1 cellular context compared by ENCODE assay signal in genomic region chr14:101226603-101227425, GRCh38.
TF ChIP-seq lines count a peak whose summit lies in the region.

No MANE protein-coding gene starts in this region.

TF ChIP-seq in HepG2, 621 proteins besides CTCF, POLR2A, EP300 and RAD21 (continued from another document):
- TF ChIP-seq MTERF4 (CRISPR knock-in tag; IDR thresholded peaks at IDR 0.05), result no peak
- TF ChIP-seq ZBTB7B (CRISPR knock-in tag; IDR thresholded peaks at IDR 0.05), result peak; percentile 98
- no peak for TF ChIP-seq ZKSCAN5 (CRISPR knock-in tag; IDR thresholded peaks at IDR 0.05)
- TF ChIP-seq ZNF292 (CRISPR knock-in tag; IDR thresholded peaks at IDR 0.05; ENCODE audit: borderline replicate concordance, low read depth), result peak; percentile 81
- TF ChIP-seq ZNF460 (CRISPR knock-in tag; IDR thresholded peaks at IDR 0.05; ENCODE audit: borderline replicate concordance), result peak; percentile 12; the same call in 1 of the 2 replicates
- TF ChIP-seq, protein P1, sequence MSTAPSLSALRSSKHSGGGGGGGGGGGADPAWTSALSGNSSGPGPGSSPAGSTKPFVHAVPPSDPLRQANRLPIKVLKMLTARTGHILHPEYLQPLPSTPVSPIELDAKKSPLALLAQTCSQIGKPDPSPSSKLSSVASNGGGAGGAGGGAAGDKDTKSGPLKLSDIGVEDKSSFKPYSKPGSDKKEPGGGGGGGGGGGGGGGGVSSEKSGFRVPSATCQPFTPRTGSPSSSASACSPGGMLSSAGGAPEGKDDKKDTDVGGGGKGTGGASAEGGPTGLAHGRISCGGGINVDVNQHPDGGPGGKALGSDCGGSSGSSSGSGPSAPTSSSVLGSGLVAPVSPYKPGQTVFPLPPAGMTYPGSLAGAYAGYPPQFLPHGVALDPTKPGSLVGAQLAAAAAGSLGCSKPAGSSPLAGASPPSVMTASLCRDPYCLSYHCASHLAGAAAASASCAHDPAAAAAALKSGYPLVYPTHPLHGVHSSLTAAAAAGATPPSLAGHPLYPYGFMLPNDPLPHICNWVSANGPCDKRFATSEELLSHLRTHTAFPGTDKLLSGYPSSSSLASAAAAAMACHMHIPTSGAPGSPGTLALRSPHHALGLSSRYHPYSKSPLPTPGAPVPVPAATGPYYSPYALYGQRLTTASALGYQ (CRISPR knock-in tag; IDR thresholded peaks at IDR 0.05), result peak; percentile 67; the same call in 1 of the 2 replicates
- TF ChIP-seq ZBTB14 (CRISPR knock-in tag; IDR thresholded peaks at IDR 0.05), result no peak
- no peak for TF ChIP-seq MZF1 (CRISPR knock-in tag; IDR thresholded peaks at IDR 0.05; ENCODE audit: borderline replicate concordance)
- TF ChIP-seq SSRP1 (CRISPR knock-in tag; IDR thresholded peaks at IDR 0.05), result no peak
- TF ChIP-seq TBL1XR1 (IDR thresholded peaks at IDR 0.05; ENCODE audit: borderline replicate concordance, low read length, partially characterized antibody), result peak; percentile 86
- TF ChIP-seq SRY (CRISPR knock-in tag; IDR thresholded peaks at IDR 0.05), result no peak
- TF ChIP-seq HNRNPL (IDR thresholded peaks at IDR 0.05; ENCODE audit: low read depth, low read length), result peak; percentile 96
- TF ChIP-seq MXI1 (IDR thresholded peaks at IDR 0.05; ENCODE audit: borderline replicate concordance, low read depth, low read length), result no peak
- no peak for TF ChIP-seq ZNF10 (CRISPR knock-in tag; IDR thresholded peaks at IDR 0.05; ENCODE audit: borderline replicate concordance, low read depth)
- TF ChIP-seq ZSCAN9 (CRISPR knock-in tag; IDR thresholded peaks at IDR 0.05; ENCODE audit: borderline replicate concordance), result 0 out of 2 replicates have a peak, but pooled peaks have one; percentile 47
- peak; percentile 67; the same call in 1 of the 2 replicates for TF ChIP-seq ATF2 (CRISPR knock-in tag; IDR thresholded peaks at IDR 0.05)
